ENCODE assay signal across 26 cellular contexts in genomic region chr7:33157781-33158180, GRCh38. TPM values are rescaled to one million over a fixed set of nuclear protein-coding genes. Genes with fewer than 3 reads are reported as not detected.
DNase-seq lines count a peak whose midpoint lies in the region; TF ChIP-seq lines count a peak whose summit lies in the region.
"Had no signal": no experiment of that assay in that cellular context is flagged by ENCODE, and none has a peak within 500 bp of the region (broad histone marks: within the 10 kb centered on the region; RNA-seq: fewer than 3 reads in every experiment).

No MANE protein-coding gene starts in this region.

- 70% methylated on average over 2 of the region's 2 CpGs for WGBS in smooth muscle cell (ENCODE audit: low lambda C conversion rate)

- DNase-seq in GM04504 (ENCODE audit: low read depth) (peak; percentile 21), SK-N-DZ (ENCODE audit: low spot score) (peak; percentile 20), fibroblast of gingiva (ENCODE audit: low read depth) (peak; percentile 71), globus pallidus (ENCODE audit: low spot score) (no peak), smooth muscle cell (lab: John Stamatoyannopoulos, UW; ENCODE audit: unreplicated experiment) (no peak), RKO (ENCODE audit: low spot score) (no peak)
- DNase-seq: activated CD4-positive, alpha-beta T cell treated with anti-CD3 and anti-CD28 coated beads, Interleukin-2, amount 10 ng/mL, durations not matched to agents 7 days and 5 days; activated naive CD4-positive, alpha-beta T cell; activated T-cell treated with anti-CD3 and anti-CD28 coated beads, Interleukin-2, amount 50 U/mL, for 48 hours; adrenal gland; colonic mucosa; DMS79; effector memory CD4-positive, alpha-beta T cell; erythroblast; glutamatergic neuron; kidney glomerular epithelial cell; lower lobe of right lung; NCI-H1436 treated with DMSO at 0.1 percent for 48 hours; NCI-H82; sigmoid colon; stimulated activated naive B cell treated with anti-CD40 and anti-IgM and Interleukin-4, amounts not matched to agents 10 μg/mL and 1 μg/mL and 100 μg/mL, for 72 hours; T-helper 9 cell had no signal

- peaks cover 8% of the 10 kb centered on the region for H3K9me3 Mint-ChIP-seq in nephron
- H3K9me3 Mint-ChIP-seq: activated CD4-positive, alpha-beta T cell treated with anti-CD3 and anti-CD28 coated beads, Interleukin-2, amount 10 ng/mL, durations not matched to agents 7 days and 5 days had no signal

- H2AFZ ChIP-seq in smooth muscle cell (ENCODE audit: low read depth), result no peak overlapping the region

- H3K27me3 Mint-ChIP-seq in nephron (ENCODE audit: low read depth), result no peaks in the 10 kb centered on the region
- H3K27me3 Mint-ChIP-seq: activated CD4-positive, alpha-beta T cell treated with anti-CD3 and anti-CD28 coated beads, Interleukin-2, amount 10 ng/mL, durations not matched to agents 7 days and 5 days; brain; stimulated activated naive B cell treated with anti-CD40 and anti-IgM and Interleukin-4, amounts not matched to agents 10 μg/mL and 1 μg/mL and 100 μg/mL, for 72 hours had no signal

- no peak overlapping the region for H3K4me2 ChIP-seq in smooth muscle cell

- H3K79me2 ChIP-seq in smooth muscle cell (ENCODE audit: low read depth), result no peaks in the 10 kb centered on the region

- peaks cover 39% of the 10 kb centered on the region for H3K36me3 Mint-ChIP-seq in nephron (ENCODE audit: low read depth)

- H3K4me3 ChIP-seq in smooth muscle cell, result no peak overlapping the region
- H3K4me3 ChIP-seq: adrenal gland, colonic mucosa, lower lobe of right lung, sigmoid colon had no signal

- H3K9ac ChIP-seq in smooth muscle cell (ENCODE audit: low read depth), result no peak overlapping the region

- H3K27me3 ChIP-seq in smooth muscle cell (ENCODE audit: low read depth), result no peaks in the 10 kb centered on the region
- H3K27me3 ChIP-seq: adrenal gland, colonic mucosa, sigmoid colon had no signal

- H3K27ac ChIP-seq in smooth muscle cell (ENCODE audit: low read depth), result no peak overlapping the region
- H3K27ac ChIP-seq: adrenal gland, colonic mucosa, lower lobe of right lung, RWPE1 had no signal

- no peaks in the 10 kb centered on the region for H3K9me3 ChIP-seq in smooth muscle cell (replicated peaks; ENCODE audit: low read depth)
- H3K9me3 ChIP-seq: adrenal gland, colonic mucosa, lower lobe of right lung, sigmoid colon had no signal

- no peaks in the 10 kb centered on the region for H4K20me1 ChIP-seq in smooth muscle cell (ENCODE audit: low read depth)

- H3K4me3 Mint-ChIP-seq in nephron, result no peak overlapping the region
- H3K4me3 Mint-ChIP-seq: activated CD4-positive, alpha-beta T cell treated with anti-CD3 and anti-CD28 coated beads, Interleukin-2, amount 10 ng/mL, durations not matched to agents 7 days and 5 days; brain; CD14-positive monocyte; stimulated activated naive B cell treated with anti-CD40 and anti-IgM and Interleukin-4, amounts not matched to agents 10 μg/mL and 1 μg/mL and 100 μg/mL, for 72 hours had no signal

- H3K4me1 ChIP-seq in smooth muscle cell (ENCODE audit: low read depth), result no peaks in the 10 kb centered on the region
- H3K4me1 ChIP-seq: adrenal gland, colonic mucosa, lower lobe of right lung, sigmoid colon had no signal

- H3F3A ChIP-seq in smooth muscle cell (ENCODE audit: low read depth), result no peaks in the 10 kb centered on the region

- peaks cover 8% of the 10 kb centered on the region for H3K4me1 Mint-ChIP-seq in nephron
- H3K4me1 Mint-ChIP-seq: brain, CD14-positive monocyte had no signal

- no peaks in the 10 kb centered on the region for H3K36me3 ChIP-seq in smooth muscle cell (ENCODE audit: low read depth)
- H3K36me3 ChIP-seq: adrenal gland, colonic mucosa, lower lobe of right lung had no signal

- no peak for TF ChIP-seq CTCF in nephron (IDR thresholded peaks at IDR 0.05; ENCODE audit: unreplicated experiment in 3 of 3)
- no peak for TF ChIP-seq CTCF in smooth muscle cell (IDR thresholded peaks at IDR 0.05; ENCODE audit: borderline replicate concordance, insufficient read depth, poor library complexity, severe bottlenecking)

- peak overlapping the region in 2 of 3 experiments; percentile 41 to 46 for H3K27ac Mint-ChIP-seq in nephron
- H3K27ac Mint-ChIP-seq: activated CD4-positive, alpha-beta T cell treated with anti-CD3 and anti-CD28 coated beads, Interleukin-2, amount 10 ng/mL, durations not matched to agents 7 days and 5 days; CD14-positive monocyte; stimulated activated naive B cell treated with anti-CD40 and anti-IgM and Interleukin-4, amounts not matched to agents 10 μg/mL and 1 μg/mL and 100 μg/mL, for 72 hours had no signal

RNA-seq across cellular contexts. Expression of gene BBS9, which starts 28.4 kb away (rescaled TPM):
- polyA plus RNA-seq in SK-N-DZ (2014; cell fraction: cytosol; rRNA removed), result 3.4 and 5.4 TPM in 2 replicates
- 5.1 and 5.2 TPM in 2 replicates for polyA plus RNA-seq in SK-N-DZ (2014; cell fraction: nucleus; rRNA removed)
- 19.6 and 25.5 TPM in 2 replicates for total RNA-seq in smooth muscle cell
- 12.8 and 13.4 TPM in 2 replicates for polyA plus RNA-seq in smooth muscle cell

RNA-seq across cellular contexts. Expression of gene RP9, which starts 48.6 kb away (rescaled TPM):
- 27.9 and 31.2 TPM in 2 replicates for polyA plus RNA-seq in SK-N-DZ (2014; cell fraction: cytosol; rRNA removed)
- 22.9 and 33.2 TPM in 2 replicates for polyA plus RNA-seq in SK-N-DZ (2014; cell fraction: nucleus; rRNA removed)
- total RNA-seq in smooth muscle cell, result 15.3 and 23.9 TPM in 2 replicates
- 23.3 and 28.3 TPM in 2 replicates for polyA plus RNA-seq in smooth muscle cell

Comparison
In these comparisons a context has a peak if more than half of its experiments do, and no peak if none do; other contexts are left out.
1. DNase-seq: peak in GM04504 (single experiment), SK-N-DZ (single experiment) and fibroblast of gingiva (single experiment); none in globus pallidus (single experiment), smooth muscle cell (single experiment) and RKO (single experiment).